ENCODE assay signal across 8 cellular contexts in the genomic region with DNA sequence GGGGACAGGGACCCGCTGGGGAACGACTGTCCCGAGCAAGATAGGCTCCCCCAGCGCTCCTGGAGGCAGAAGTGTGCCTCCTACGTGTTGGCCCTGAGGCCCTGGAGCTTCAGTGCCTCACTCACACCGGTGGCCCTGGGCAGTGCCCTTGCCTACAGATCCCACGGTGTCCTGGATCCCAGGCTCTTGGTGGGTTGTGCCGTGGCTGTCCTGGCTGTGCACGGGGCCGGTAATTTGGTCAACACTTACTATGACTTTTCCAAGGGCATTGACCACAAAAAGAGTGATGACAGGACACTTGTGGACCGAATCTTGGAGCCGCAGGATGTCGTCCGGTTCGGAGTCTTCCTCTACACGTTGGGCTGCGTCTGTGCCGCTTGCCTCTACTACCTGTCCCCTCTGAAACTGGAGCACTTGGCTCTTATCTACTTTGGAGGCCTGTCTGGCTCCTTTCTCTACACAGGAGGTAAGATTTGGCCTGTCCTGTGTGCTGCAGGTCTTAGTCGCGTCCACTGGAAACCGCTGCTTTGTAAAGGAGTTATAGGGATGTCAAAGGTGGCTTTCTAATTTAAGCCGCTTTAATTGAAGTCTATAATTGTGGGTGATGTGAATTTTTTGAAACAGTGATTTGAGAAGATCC. TPM values are rescaled to one million over a fixed set of nuclear protein-coding genes. Genes with fewer than 3 reads are reported as not detected.
DNase-seq lines count a peak whose midpoint lies in the region; ATAC-seq, FAIRE-seq and TF ChIP-seq lines count a peak whose summit lies in the region.

No MANE protein-coding gene starts in this region.

- intact Hi-C loops in heart left ventricle (cut with DNase I): loop anchor here in 2 of 10 donors (1.0 to 10.0 kb wide), 2 partner anchors 11 to 531 kb away; partner anchors contain the start of genes CLCN6 (in 1 of the 2), MTHFR (in 1 of the 2) and MTOR (in 1 of the 2)
- intact Hi-C loops in cardiac septum (cut with DNase I): no loop called here
- intact Hi-C loops in adrenal gland (cut with DNase I): no loop called here
- intact Hi-C loops in kidney (cut with DNase I): no loop called here

- TF ChIP-seq CTCF in heart left ventricle (IDR thresholded peaks at IDR 0.05) (no peak), adrenal gland (IDR thresholded peaks at IDR 0.05) (no peak), kidney (IDR thresholded peaks at IDR 0.05; ENCODE audit: borderline replicate concordance, extremely low read depth, insufficient read depth) (no peak)

- WGBS in heart left ventricle, 4 donors: 4 to 11% (median 7%) methylated on average over 10 to 22 of the region's 22 CpGs
- 6 to 13% (median 8%) methylated on average over 11 to 22 of the region's 22 CpGs for WGBS in adrenal gland, 4 donors

- no peak for TF ChIP-seq POLR2A in heart left ventricle (IDR thresholded peaks at IDR 0.05)
- no peak for TF ChIP-seq POLR2A in adrenal gland (IDR thresholded peaks at IDR 0.05)

- H3K4me3 ChIP-seq in heart left ventricle (peak overlapping the region; percentile 65 to 97 (median 86)), adrenal gland (peak overlapping the region in 3 of 4 donors; percentile 75 to 85 (median 80)), kidney (ENCODE audit: low read length in 2 of 2) (peak overlapping the region; percentile 82 to 84), subcutaneous abdominal adipose tissue (ENCODE audit: low read depth in 1 of 5, low read length in 5 of 5) (peak overlapping the region; percentile 87 to 95 (median 89))

- no peak for DNase-seq in heart left ventricle
- DNase-seq in cardiac septum (ENCODE audit: low spot score): no peak
- DNase-seq in HT1080 (ENCODE audit: low read depth): peak; percentile 12
- no peak for DNase-seq in adrenal gland
- DNase-seq in kidney: no peak
- DNase-seq in ecto neural progenitor cell (ENCODE audit: low spot score): no peak
- no peak for DNase-seq in AG08395 (ENCODE audit: low spot score)

- peak overlapping the region; percentile 91 to 99 (median 96) for H3K27ac ChIP-seq in heart left ventricle
- peak overlapping the region; percentile 83 to 98 (median 95) for H3K27ac ChIP-seq in adrenal gland
- H3K27ac ChIP-seq in kidney (ENCODE audit: low read depth in 2 of 2, low read length in 2 of 2): peak overlapping the region; percentile 86 to 94
- peak overlapping the region; percentile 76 for H3K27ac ChIP-seq in subcutaneous abdominal adipose tissue (ENCODE audit: low read depth, low read length)

- no peaks in the 10 kb centered on the region for H3K9me3 ChIP-seq in heart left ventricle
- H3K9me3 ChIP-seq in adrenal gland (replicated peaks in 1 of 3): no peaks in the 10 kb centered on the region
- H3K9me3 ChIP-seq in kidney (ENCODE audit: control insufficient read depth in 1 of 2, low read length in 2 of 2): no peaks in the 10 kb centered on the region
- no peaks in the 10 kb centered on the region for H3K9me3 ChIP-seq in subcutaneous abdominal adipose tissue (ENCODE audit: control insufficient read depth in 5 of 5, low read length in 5 of 5)

- peak in 3 of 4 donors; percentile 19 to 48 (median 43) for ATAC-seq in heart left ventricle

- H3K36me3 ChIP-seq in heart left ventricle (peaks cover 0 to 23% (median 11%) of the 10 kb centered on the region in 9 donors), adrenal gland (replicated peaks in 1 of 2) (no peaks in the 10 kb centered on the region), kidney (ENCODE audit: control insufficient read depth in 1 of 2, insufficient read depth in 2 of 2, low read length in 2 of 2) (no peaks in the 10 kb centered on the region), subcutaneous abdominal adipose tissue (ENCODE audit: control insufficient read depth in 5 of 5, insufficient read depth in 5 of 5, low read length in 5 of 5) (peaks cover 0 to 10% (median 3%) of the 10 kb centered on the region in 5 donors)

- H3K4me1 ChIP-seq in heart left ventricle (peaks cover 8 to 35% (median 23%) of the 10 kb centered on the region in 12 donors), adrenal gland (replicated peaks in 1 of 2) (peaks cover 18 to 33% of the 10 kb centered on the region in 2 donors), kidney (ENCODE audit: control insufficient read depth in 1 of 2, insufficient read depth in 1 of 2, low read depth in 1 of 2, low read length in 2 of 2) (peaks cover 3 to 5% of the 10 kb centered on the region in 2 donors), subcutaneous abdominal adipose tissue (ENCODE audit: control insufficient read depth in 5 of 5, insufficient read depth in 5 of 5, low read length in 5 of 5) (peaks cover 5 to 32% (median 28%) of the 10 kb centered on the region in 5 donors)

- H3K9ac ChIP-seq in kidney (ENCODE audit: low read length in 2 of 2) (peak overlapping the region; percentile 4 to 62), subcutaneous abdominal adipose tissue (ENCODE audit: low read length in 5 of 5) (peak overlapping the region; percentile 70 to 93 (median 84))

- FAIRE-seq in kidney (lab: Jason Lieb, UNC): no peak

- H3K27me3 ChIP-seq in heart left ventricle (no peaks in the 10 kb centered on the region), adrenal gland (no peaks in the 10 kb centered on the region), subcutaneous abdominal adipose tissue (ENCODE audit: control insufficient read depth in 5 of 5, insufficient read depth in 4 of 5, low read length in 5 of 5) (no peaks in the 10 kb centered on the region)

RNA-seq across cellular contexts. Expression of gene UBIAD1, which starts 0.7 kb away (rescaled TPM):
- total RNA-seq in heart left ventricle: 10 to 100 TPM; 10.2 to 17.3 (median 11.6) TPM
- 10 to 100 TPM in 1 of 2 donors, 1 to 10 TPM in 1; 5.3 to 19.4 TPM for polyA plus RNA-seq in heart left ventricle
- total RNA-seq in cardiac septum: 13.2 TPM
- 19.0 and 21.2 TPM in 2 replicates for total RNA-seq in HT1080 (2014; rRNA removed; shearing (Covaris generic))
- 20.3 and 23.0 TPM in 2 replicates for polyA plus RNA-seq in HT1080 (2015; cell fraction: cytosol; rRNA removed)
- 14.6 and 16.5 TPM in 2 replicates for polyA plus RNA-seq in HT1080 (2015; cell fraction: nucleus; rRNA removed)
- 10 to 100 TPM in 6 of 8 donors, 1 to 10 TPM in 2; 6.6 to 24.3 (median 12.1) TPM for total RNA-seq in adrenal gland
- polyA plus RNA-seq in adrenal gland: 10 to 100 TPM in 1 of 3 donors, 1 to 10 TPM in 2; 4.5 to 18.0 (median 6.3) TPM
- total RNA-seq in kidney: 14.0 TPM
- 5.6 TPM for polyA plus RNA-seq in kidney (ENCODE audit: insufficient read depth, low read depth, low replicate concordance)

RNA-seq across cellular contexts. Expression of gene MTOR, which starts 11.4 kb away (rescaled TPM):
- total RNA-seq in heart left ventricle (10 to 100 TPM; 26.3 to 43.6 (median 40.6) TPM), cardiac septum (36.1 TPM), adrenal gland (10 to 100 TPM; 27.6 to 45.3 (median 35.4) TPM), kidney (36.8 TPM)
- polyA plus RNA-seq in heart left ventricle (10 to 100 TPM; 17.4 to 31.9 TPM), adrenal gland (10 to 100 TPM; 21.4 to 28.8 (median 28.2) TPM), kidney (ENCODE audit: insufficient read depth, low read depth, low replicate concordance) (16.0 TPM)
- 33.6 and 45.2 TPM in 2 replicates for total RNA-seq in HT1080 (2014; rRNA removed; shearing (Covaris generic))
- polyA plus RNA-seq in HT1080 (2015; cell fraction: cytosol; rRNA removed): 14.7 and 16.8 TPM in 2 replicates
- 60.2 and 72.4 TPM in 2 replicates for polyA plus RNA-seq in HT1080 (2015; cell fraction: nucleus; rRNA removed)
